ENCODE assay signal across 10 cellular contexts in the genomic region with DNA sequence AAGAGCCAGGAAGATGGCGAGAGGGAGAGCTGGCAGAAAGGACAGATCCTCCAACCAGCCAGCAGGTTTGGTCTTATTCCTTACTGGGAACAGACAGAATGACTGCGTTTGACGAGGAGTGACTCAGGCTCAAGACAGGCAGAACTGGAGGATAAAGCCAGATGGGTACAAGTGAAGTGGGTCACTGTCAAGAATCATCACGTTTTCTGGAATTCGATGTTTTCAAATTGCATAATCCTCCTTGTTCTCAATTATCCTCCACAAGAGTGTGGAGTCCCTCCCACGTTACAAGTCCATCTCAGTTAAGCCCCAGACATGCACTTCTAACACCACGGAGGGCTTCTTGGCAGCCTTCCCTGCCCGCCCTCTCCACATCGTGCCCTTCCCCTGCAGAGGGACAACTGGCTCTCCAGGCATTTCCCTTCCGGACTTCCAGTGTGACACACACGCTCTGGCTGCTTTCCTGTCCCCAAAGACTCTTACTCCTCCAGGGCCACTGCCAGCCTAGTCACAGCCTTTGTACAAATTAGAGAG.
DNase-seq lines count a peak whose midpoint lies in the region; ATAC-seq and TF ChIP-seq lines count a peak whose summit lies in the region.
"Had no signal": no experiment of that assay in that cellular context is flagged by ENCODE, and none has a peak within 500 bp of the region (broad histone marks: within the 10 kb centered on the region; RNA-seq: fewer than 3 reads in every experiment).

No MANE protein-coding gene starts in this region.

- TF ChIP-seq CTCF in foreskin keratinocyte (conservative IDR thresholded peaks at IDR 0.05): peak; percentile 15

- intact Hi-C loops in posterior vena cava (cut with DNase I): loop anchor here in 1 of 2 donors (10.0 kb wide), 1 partner anchor 832 kb away; no protein-coding TSS in a partner anchor

- H3K27me3 ChIP-seq in foreskin keratinocyte: no peaks in the 10 kb centered on the region

- ATAC-seq in foreskin keratinocyte (peak; percentile 89), HG02970 (IDR thresholded peaks at IDR 0.05; ENCODE audit: low FRiP score, unreplicated experiment) (no peak), HG02763 (IDR thresholded peaks at IDR 0.05; ENCODE audit: unreplicated experiment) (no peak)

- H3K4me1 ChIP-seq in foreskin keratinocyte: peaks cover 12% of the 10 kb centered on the region

- peak; percentile 6 for DNase-seq in ELF-1 (ENCODE audit: low read depth, low spot score)
- DNase-seq in SW 1271 (lab: John Stamatoyannopoulos, UW): peak; percentile 30 to 65
- DNase-seq in foreskin keratinocyte: peak; percentile 74 to 82
- peak; percentile 84 for DNase-seq in posterior vena cava (ENCODE audit: low spot score)
- no peak for DNase-seq in NCI-H1436 treated with DMSO at 0.1 percent for 48 hours (lab: John Stamatoyannopoulos, UW)
- DNase-seq in NCI-H345 treated with DMSO at 0.1 percent for 48 hours (lab: John Stamatoyannopoulos, UW; ENCODE audit: unreplicated experiment): no peak
- DNase-seq: activated CD4-positive, alpha-beta memory T cell treated with anti-CD3 and anti-CD28 coated beads, Interleukin-2, amount 10 ng/mL, durations not matched to agents 7 days and 5 days; NCI-H2227 treated with DMSO at 0.1 percent for 48 hours had no signal

- H3K27ac ChIP-seq in foreskin keratinocyte: no peak overlapping the region

Comparison
In these comparisons a context has a peak if more than half of its experiments do, and no peak if none do; other contexts are left out.
1. DNase-seq: peak in ELF-1 (single experiment), SW 1271 (2 of 2), foreskin keratinocyte (2 of 2) and posterior vena cava (single experiment); none in NCI-H1436 treated with DMSO at 0.1 percent for 48 hours (single experiment) and NCI-H345 treated with DMSO at 0.1 percent for 48 hours (single experiment).